Comparison of ENCODE assay signal across 19 cellular contexts in the genomic region with DNA sequence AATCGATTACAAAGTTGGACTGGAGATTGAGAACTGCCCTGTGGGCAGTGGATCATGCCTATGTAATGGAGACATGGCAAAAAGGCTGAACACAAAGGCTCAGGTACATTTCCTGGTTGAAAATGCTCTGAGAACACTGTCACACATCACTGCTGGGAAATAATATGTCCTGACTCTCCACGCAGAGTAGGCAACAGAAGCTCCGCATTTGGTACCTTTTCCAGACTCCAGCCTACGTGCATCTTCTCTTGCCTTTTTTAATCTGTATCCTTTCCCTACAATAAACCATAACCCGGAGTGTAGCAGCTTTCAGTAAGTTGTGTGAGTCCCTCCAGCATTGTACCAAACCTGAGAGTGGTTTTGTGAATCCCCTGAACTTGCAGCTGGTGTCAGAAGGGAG.
"Had no signal": no experiment of that assay in that cellular context is flagged by ENCODE, and none has a peak within 500 bp of the region (broad histone marks: within the 10 kb centered on the region; RNA-seq: fewer than 3 reads in every experiment).

No MANE protein-coding gene starts in this region.

- DNase-seq: activated B cell treated with CpG ODN at 0.5 μM for 24 hours; activated CD4-positive, alpha-beta T cell treated with anti-CD3 and anti-CD28 coated beads, Interleukin-2, amount 10 ng/mL, durations not matched to agents 24 days and 14 days; activated naive CD4-positive, alpha-beta T cell; activated naive CD8-positive, alpha-beta T cell treated with anti-CD3 and anti-CD28 coated beads, Interleukin-2, amount 10 ng/mL, durations not matched to agents 7 days and 5 days; anterior cingulate cortex; effector CD4-positive, alpha-beta T cell; foreskin melanocyte; mammary epithelial cell; mucosa of descending colon; naive thymus-derived CD8-positive, alpha-beta T cell; nucleus accumbens; psoas muscle; SJCRH30; stimulated activated CD4-positive, alpha-beta T cell treated with anti-CD3 and anti-CD28 coated beads, Interleukin-1b, Interleukin-23, amount 100 ng/mL, for 48 hours; stimulated activated naive CD8-positive, alpha-beta T cell treated with anti-CD3 and anti-CD28 coated beads, Interleukin-15, amount 100 ng/mL, for 72 hours; T-helper 2 cell had no signal

- H3K4me1 ChIP-seq: SJCRH30 had no signal

- H3K9me3 ChIP-seq: mucosa of descending colon, psoas muscle, SJCRH30, vagina had no signal

- H3K27ac ChIP-seq: psoas muscle, SJCRH30, vagina had no signal

- H3K4me3 ChIP-seq: mucosa of descending colon, psoas muscle, SJCRH30, vagina had no signal

- FAIRE-seq: endothelial cell of umbilical vein, islet of Langerhans had no signal

- H3K36me3 ChIP-seq: SJCRH30, vagina had no signal

- H3K27me3 ChIP-seq: SJCRH30, vagina had no signal
